ENCODE assay signal across 8 cellular contexts in the genomic region with DNA sequence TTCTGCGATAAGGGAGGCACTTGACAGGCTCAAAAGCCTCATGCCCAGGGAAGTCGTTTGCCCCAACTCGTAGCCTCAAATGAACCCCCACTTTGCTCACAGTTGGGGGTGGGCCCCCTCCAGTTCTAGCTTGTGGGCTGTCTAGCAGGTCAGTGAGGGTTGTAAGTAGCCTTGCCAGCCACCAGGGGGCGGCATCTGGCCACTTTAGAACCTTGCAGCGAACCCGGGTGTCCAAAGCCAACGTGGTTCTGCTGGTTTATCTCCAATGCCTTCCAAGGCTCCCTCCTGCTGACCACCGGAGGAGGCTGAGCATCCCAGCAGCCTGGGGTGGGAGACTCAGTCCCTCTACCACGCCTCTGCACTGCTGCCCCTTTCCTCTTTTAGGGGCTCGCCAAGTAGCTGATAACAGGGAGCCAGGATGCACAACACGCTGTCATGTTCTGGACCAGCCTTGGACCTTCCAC. TPM values are rescaled to one million over a fixed set of nuclear protein-coding genes. Genes with fewer than 3 reads are reported as not detected.
A peak's percentile ranks its signal among the peaks of the same experiment; 100 is the strongest.
DNase-seq lines count a peak whose midpoint lies in the region; ATAC-seq and TF ChIP-seq lines count a peak whose summit lies in the region.

No MANE protein-coding gene starts in this region.

- no peaks in the 10 kb centered on the region for H3K4me1 Mint-ChIP-seq in activated T-helper 2 cell treated with anti-CD3 and anti-CD28 coated beads, Interferon-gamma antibody, Interleukin-2, Interleukin-4, amounts not matched to agents 10 μg/mL and 5 μg/mL and 100 μg/mL, durations not matched to agents 14 hours and 24 hours and 36 hours (ENCODE audit: low read depth)

- ATAC-seq in GM19035 (IDR thresholded peaks at IDR 0.05; ENCODE audit: unreplicated experiment): peak; percentile 70
- peak; percentile 80 for ATAC-seq in gastroesophageal sphincter

- TF ChIP-seq EP300 in gastroesophageal sphincter (IDR thresholded peaks at IDR 0.05) (no peak), ovary (IDR thresholded peaks at IDR 0.05) (no peak)

- no peaks in the 10 kb centered on the region for H3K27me3 ChIP-seq in gastroesophageal sphincter
- no peaks in the 10 kb centered on the region for H3K27me3 ChIP-seq in ovary
- H3K27me3 ChIP-seq in thyroid gland: no peaks in the 10 kb centered on the region

- H3K4me3 Mint-ChIP-seq in activated T-helper 2 cell treated with anti-CD3 and anti-CD28 coated beads, Interferon-gamma antibody, Interleukin-2, Interleukin-4, amounts not matched to agents 10 μg/mL and 5 μg/mL and 100 μg/mL, durations not matched to agents 14 hours and 24 hours and 36 hours (ENCODE audit: low read depth): no peak overlapping the region

- no peaks in the 10 kb centered on the region for H3K9me3 Mint-ChIP-seq in activated T-helper 2 cell treated with anti-CD3 and anti-CD28 coated beads, Interferon-gamma antibody, Interleukin-2, Interleukin-4, amounts not matched to agents 10 μg/mL and 5 μg/mL and 100 μg/mL, durations not matched to agents 14 hours and 24 hours and 36 hours

- 12 to 29% methylated on average over 6 to 7 of the region's 11 CpGs for WGBS in gastroesophageal sphincter (ENCODE audit: low coverage in 1 of 2), 2 donors
- 8 to 9% (median 8%) methylated on average over 11 of the region's 11 CpGs for WGBS in ovary, 3 donors
- WGBS in thyroid gland, 2 donors: 20 to 33% methylated on average over 6 to 11 of the region's 11 CpGs

- H3K4me1 ChIP-seq in gastroesophageal sphincter: peaks cover 0 to 15% (median 0%) of the 10 kb centered on the region in 3 donors
- H3K4me1 ChIP-seq in ovary (ENCODE audit: insufficient read depth): no peaks in the 10 kb centered on the region
- H3K4me1 ChIP-seq in thyroid gland: peaks cover 0 to 5% of the 10 kb centered on the region in 2 donors

- peaks cover 20% of the 10 kb centered on the region for H3K27me3 Mint-ChIP-seq in activated T-helper 2 cell treated with anti-CD3 and anti-CD28 coated beads, Interferon-gamma antibody, Interleukin-2, Interleukin-4, amounts not matched to agents 10 μg/mL and 5 μg/mL and 100 μg/mL, durations not matched to agents 14 hours and 24 hours and 36 hours (ENCODE audit: low read depth)

- H3K27ac Mint-ChIP-seq in activated T-helper 2 cell treated with anti-CD3 and anti-CD28 coated beads, Interferon-gamma antibody, Interleukin-2, Interleukin-4, amounts not matched to agents 10 μg/mL and 5 μg/mL and 100 μg/mL, durations not matched to agents 14 hours and 24 hours and 36 hours: no peak overlapping the region

- peak; percentile 93 for DNase-seq in AG20443 (ENCODE audit: low spot score)
- peak in 66 of 76 experiments; percentile 4 to 74 (median 43) for DNase-seq in HUDEP-2 (lab: John Stamatoyannopoulos, UW; ENCODE audit: unreplicated experiment in 76 of 76)
- peak; percentile 66 for DNase-seq in RPMI7951 (ENCODE audit: low read depth)
- peak; percentile 61 for DNase-seq in activated T-helper 2 cell treated with anti-CD3 and anti-CD28 coated beads, Interferon-gamma antibody, Interleukin-2, Interleukin-4, amounts not matched to agents 10 μg/mL and 5 μg/mL and 100 μg/mL, durations not matched to agents 14 hours and 24 hours and 36 hours (ENCODE audit: low spot score)
- DNase-seq in ovary: peak; percentile 59 to 80 (median 75)
- DNase-seq in thyroid gland: peak; percentile 62 to 70

- intact Hi-C loops in activated T-helper 2 cell treated with anti-CD3 and anti-CD28 coated beads, Interferon-gamma antibody, Interleukin-2, Interleukin-4, amounts not matched to agents 10 μg/mL and 5 μg/mL and 100 μg/mL, durations not matched to agents 14 hours and 24 hours and 36 hours (cut with micrococcal nuclease): loop anchor here (5.0 to 10.0 kb wide), 2 partner anchors 299 to 447 kb away; no protein-coding TSS in a partner anchor
- intact Hi-C loops in ovary (cut with DNase I): no loop called here
- intact Hi-C loops in thyroid gland (cut with DNase I): loop anchor here (10.0 kb wide), 1 partner anchor 97 kb away; the partner anchor contains the start of gene CAPN7

- TF ChIP-seq CTCF in gastroesophageal sphincter (IDR thresholded peaks at IDR 0.05) (peak; percentile 71 to 92 (median 75)), ovary (IDR thresholded peaks at IDR 0.05) (peak; percentile 43 to 55 (median 47)), thyroid gland (IDR thresholded peaks at IDR 0.05) (peak; percentile 57 to 95 (median 74))

- H3K4me3 ChIP-seq in gastroesophageal sphincter (no peak overlapping the region), ovary (no peak overlapping the region), thyroid gland (replicated peaks in 1 of 3) (no peak overlapping the region)

- H3K27ac ChIP-seq in gastroesophageal sphincter (no peak overlapping the region), ovary (no peak overlapping the region), thyroid gland (no peak overlapping the region)

- H3K9me3 ChIP-seq in gastroesophageal sphincter (no peaks in the 10 kb centered on the region), ovary (no peaks in the 10 kb centered on the region), thyroid gland (no peaks in the 10 kb centered on the region)

- H3K36me3 ChIP-seq in gastroesophageal sphincter: no peaks in the 10 kb centered on the region
- H3K36me3 ChIP-seq in ovary: no peaks in the 10 kb centered on the region
- H3K36me3 ChIP-seq in thyroid gland: no peaks in the 10 kb centered on the region

- no peak for TF ChIP-seq POLR2A in gastroesophageal sphincter (IDR thresholded peaks at IDR 0.05)
- no peak for TF ChIP-seq POLR2A in ovary (IDR thresholded peaks at IDR 0.05)
- TF ChIP-seq POLR2A in thyroid gland (IDR thresholded peaks at IDR 0.05): no peak

- no peaks in the 10 kb centered on the region for H3K36me3 Mint-ChIP-seq in activated T-helper 2 cell treated with anti-CD3 and anti-CD28 coated beads, Interferon-gamma antibody, Interleukin-2, Interleukin-4, amounts not matched to agents 10 μg/mL and 5 μg/mL and 100 μg/mL, durations not matched to agents 14 hours and 24 hours and 36 hours (ENCODE audit: low read depth)

RNA-seq across cellular contexts. Expression of gene RBSN, which starts 9.2 kb away (rescaled TPM):
- total RNA-seq in RPMI7951 (2014; rRNA removed; shearing (Covaris generic)): 9.6 and 12.9 TPM in 2 replicates
- 11.3 and 13.0 TPM in 2 replicates for total RNA-seq in activated T-helper 2 cell treated with anti-CD3 and anti-CD28 coated beads, Interferon-gamma antibody, Interleukin-2, Interleukin-4, amounts not matched to agents 10 μg/mL and 5 μg/mL and 100 μg/mL, durations not matched to agents 14 hours and 24 hours and 36 hours
- total RNA-seq in gastroesophageal sphincter: 10 to 100 TPM; 40.9 to 46.0 (median 44.0) TPM
- total RNA-seq in ovary: 10 to 100 TPM; 14.4 to 36.5 (median 31.1) TPM
- 10 to 100 TPM; 13.5 to 31.5 TPM for polyA plus RNA-seq in ovary
- total RNA-seq in thyroid gland: 10 to 100 TPM; 45.0 to 56.1 (median 52.0) TPM

RNA-seq across cellular contexts. Expression of gene MRPS25, which starts 43.0 kb away (rescaled TPM):
- total RNA-seq in RPMI7951 (2014; rRNA removed; shearing (Covaris generic)): 11.3 and 20.8 TPM in 2 replicates
- 83.9 and 91.6 TPM in 2 replicates for total RNA-seq in activated T-helper 2 cell treated with anti-CD3 and anti-CD28 coated beads, Interferon-gamma antibody, Interleukin-2, Interleukin-4, amounts not matched to agents 10 μg/mL and 5 μg/mL and 100 μg/mL, durations not matched to agents 14 hours and 24 hours and 36 hours
- 10 to 100 TPM; 17.6 to 32.0 (median 27.9) TPM for total RNA-seq in gastroesophageal sphincter
- total RNA-seq in ovary: 10 to 100 TPM; 22.5 to 50.5 (median 40.7) TPM
- 10 to 100 TPM; 28.1 to 33.9 TPM for polyA plus RNA-seq in ovary
- total RNA-seq in thyroid gland: 10 to 100 TPM; 63.3 to 91.6 (median 79.8) TPM

Comparison
In these comparisons a context has a peak if more than half of its experiments do, and no peak if none do; other contexts are left out.
1. DNase-seq: peak in every context shown above with its lines; median percentile 93 in AG20443; 75 in ovary; 66 in RPMI7951; 66 in thyroid gland; 61 in activated T-helper 2 cell treated with anti-CD3 and anti-CD28 coated beads, Interferon-gamma antibody, Interleukin-2, Interleukin-4, amounts not matched to agents 10 μg/mL and 5 μg/mL and 100 μg/mL, durations not matched to agents 14 hours and 24 hours and 36 hours; 43 in HUDEP-2.
2. intact Hi-C loops: an anchor here in activated T-helper 2 cell treated with anti-CD3 and anti-CD28 coated beads, Interferon-gamma antibody, Interleukin-2, Interleukin-4, amounts not matched to agents 10 μg/mL and 5 μg/mL and 100 μg/mL, durations not matched to agents 14 hours and 24 hours and 36 hours (5.0 to 10.0 kb wide) and thyroid gland (10.0 kb wide); none called in ovary.